In the genomic region with DNA sequence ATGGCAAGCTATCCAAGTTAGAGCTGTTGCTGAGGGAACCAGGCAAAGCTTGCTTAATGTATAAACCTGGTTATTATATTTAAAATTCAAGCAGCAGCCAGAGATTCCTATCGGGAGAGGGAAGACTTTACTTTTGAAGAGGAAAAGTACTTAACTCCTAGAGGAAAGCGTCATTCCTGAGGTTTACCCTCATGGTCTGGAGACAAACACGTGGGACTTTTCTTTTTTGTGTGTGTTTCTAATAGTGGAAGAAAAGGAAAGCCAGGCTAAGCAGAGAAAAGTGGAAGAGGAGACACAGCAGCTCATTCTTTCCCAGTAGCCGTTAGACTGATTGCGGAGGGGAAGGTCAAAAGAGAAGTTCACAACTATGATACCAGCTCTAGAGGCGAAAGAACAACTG, we compare ENCODE assay signal across 25 cellular contexts.
"Had no signal": no experiment of that assay in that cellular context is flagged by ENCODE, and none has a peak within 500 bp of the region (broad histone marks: within the 10 kb centered on the region; RNA-seq: fewer than 3 reads in every experiment).

No MANE protein-coding gene starts in this region.

- H3K27ac Mint-ChIP-seq: activated naive CD8-positive, alpha-beta T cell treated with anti-CD3 and anti-CD28 coated beads for 36 hours; activated T-helper 2 cell treated with anti-CD3 and anti-CD28 coated beads, Interferon-gamma antibody, Interleukin-2, Interleukin-4, amounts not matched to agents 10 μg/mL and 5 μg/mL and 100 μg/mL, durations not matched to agents 14 hours and 24 hours and 36 hours; memory B cell; progenitor cell of endocrine pancreas; T-cell had no signal

- H3K4me3 ChIP-seq: body of pancreas, esophagus muscularis mucosa, heart left ventricle, mucosa of descending colon, spleen, thyroid gland had no signal

- H3K27me3 ChIP-seq: body of pancreas, heart left ventricle, thyroid gland had no signal

- H3K4me1 ChIP-seq: spleen had no signal

- DNase-seq: activated CD4-positive, alpha-beta T cell treated with anti-CD3 and anti-CD28 coated beads, Interleukin-2, amount 50 U/mL, for 4 hours; activated CD8-positive, alpha-beta memory T cell treated with anti-CD3 and anti-CD28 coated beads for 24 hours; activated CD8-positive, alpha-beta memory T cell treated with anti-CD3 and anti-CD28 coated beads, Interleukin-2, amount 50 U/mL, for 48 hours; activated naive CD4-positive, alpha-beta T cell treated with Interleukin-2 at 50 U/mL for 16 hours; activated naive CD8-positive, alpha-beta T cell treated with anti-CD3 and anti-CD28 coated beads for 36 hours; activated T-cell treated with anti-CD3 and anti-CD28 coated beads, Interleukin-2, amount 50 U/mL, for 4 hours; amniotic stem cell; body of pancreas; heart left ventricle; left colon; mucosa of descending colon; retina; spleen; stimulated activated CD4-positive, alpha-beta T cell treated with anti-CD3 and anti-CD28 coated beads, Interleukin-4, amount 100 ng/mL, for 1 hour; stimulated activated naive CD4-positive, alpha-beta T cell; T-cell; thyroid gland; WERI-Rb-1 had no signal

- H3K4me3 Mint-ChIP-seq: activated naive CD8-positive, alpha-beta T cell treated with anti-CD3 and anti-CD28 coated beads for 36 hours; activated T-cell treated with anti-CD3 and anti-CD28 coated beads, Interleukin-2, amount 50 U/mL, for 4 hours; memory B cell; T-cell had no signal

- H3K36me3 ChIP-seq: esophagus muscularis mucosa, heart left ventricle, spleen, thyroid gland, WERI-Rb-1 had no signal

- H3K4me1 Mint-ChIP-seq: activated naive CD8-positive, alpha-beta T cell treated with anti-CD3 and anti-CD28 coated beads for 36 hours; T-cell had no signal

- ATAC-seq: activated T-cell treated with anti-CD3 and anti-CD28 coated beads, Interleukin-2, amount 50 U/mL, for 4 hours; body of pancreas; heart left ventricle; left colon; mucosa of descending colon; T-cell had no signal

- H3K27ac ChIP-seq: body of pancreas, esophagus muscularis mucosa, heart left ventricle, spleen, thyroid gland, WERI-Rb-1 had no signal

- H3K27me3 Mint-ChIP-seq: activated naive CD8-positive, alpha-beta T cell treated with anti-CD3 and anti-CD28 coated beads for 36 hours; progenitor cell of endocrine pancreas had no signal

- H3K9me3 ChIP-seq: body of pancreas, esophagus muscularis mucosa, heart left ventricle, mucosa of descending colon, spleen, thyroid gland had no signal

- H3K36me3 Mint-ChIP-seq: activated naive CD8-positive, alpha-beta T cell treated with anti-CD3 and anti-CD28 coated beads for 36 hours; memory B cell; T-cell had no signal

- H3K9me3 Mint-ChIP-seq: activated naive CD8-positive, alpha-beta T cell treated with anti-CD3 and anti-CD28 coated beads for 36 hours; activated T-cell treated with anti-CD3 and anti-CD28 coated beads, Interleukin-2, amount 50 U/mL, for 4 hours; activated T-helper 2 cell treated with anti-CD3 and anti-CD28 coated beads, Interferon-gamma antibody, Interleukin-2, Interleukin-4, amounts not matched to agents 10 μg/mL and 5 μg/mL and 100 μg/mL, durations not matched to agents 14 hours and 24 hours and 36 hours; memory B cell; T-cell had no signal

- FAIRE-seq: colon, keratinocyte, TTC549 had no signal
